Comparison of ENCODE assay signal across 9 cellular contexts in genomic region chr2:219059725-219060682, GRCh38. TPM values are rescaled to one million over a fixed set of nuclear protein-coding genes. Genes with fewer than 3 reads are reported as not detected.
DNase-seq lines count a peak whose midpoint lies in the region; ATAC-seq and TF ChIP-seq lines count a peak whose summit lies in the region.
"Had no signal": no experiment of that assay in that cellular context is flagged by ENCODE, and none has a peak within 500 bp of the region (broad histone marks: within the 10 kb centered on the region; RNA-seq: fewer than 3 reads in every experiment).

No MANE protein-coding gene starts in this region.

- no peak for ATAC-seq in HG03175 (IDR thresholded peaks at IDR 0.05; ENCODE audit: unreplicated experiment)

- H4K20me1 ChIP-seq in osteoblast (ENCODE audit: insufficient read depth, low read length) = no peaks in the 10 kb centered on the region

- H3K79me2 ChIP-seq in osteoblast (ENCODE audit: insufficient read depth, low read length) = no peaks in the 10 kb centered on the region

- peaks cover 75% of the 10 kb centered on the region for H3K27me3 ChIP-seq in osteoblast (ENCODE audit: insufficient read depth, low read length)

- TF ChIP-seq CTCF in coronary artery (IDR thresholded peaks at IDR 0.05) (no peak), osteoblast (IDR thresholded peaks at IDR 0.05; ENCODE audit: extremely low read depth, low read depth, low read length) (no peak)

- DNase-seq in COR-L47 (lab: John Stamatoyannopoulos, UW) = peak; percentile 10
- peak; percentile 37 for DNase-seq in HuH-7 (ENCODE audit: low spot score)
- no peak for DNase-seq in coronary artery (ENCODE audit: low spot score)
- DNase-seq in osteoblast (ENCODE audit: insufficient read length, low spot score, missing footprints) = peak; percentile 89
- no peak for DNase-seq in EL
- no peak for DNase-seq in NCI-H2081 (lab: John Stamatoyannopoulos, UW)
- DNase-seq in NOMO-1 treated with dmso at 0.1 percent for 144 hours (lab: John Stamatoyannopoulos, UW; ENCODE audit: unreplicated experiment) = no peak
- DNase-seq: stimulated activated CD4-positive, alpha-beta T cell treated with anti-CD3 and anti-CD28 coated beads, Interleukin-4, amount 100 ng/mL, for 24 hours had no signal

- H3K27ac ChIP-seq in coronary artery (no peak overlapping the region), osteoblast (ENCODE audit: low read depth, low read length) (no peak overlapping the region)

- H3K9me3 ChIP-seq in osteoblast (ENCODE audit: low read depth, low read length) = no peaks in the 10 kb centered on the region

- no peaks in the 10 kb centered on the region for H3K4me1 ChIP-seq in osteoblast (ENCODE audit: insufficient read depth, low read length)

- H2AFZ ChIP-seq in osteoblast (ENCODE audit: low read length) = no peak overlapping the region

- H3K36me3 ChIP-seq in osteoblast (ENCODE audit: insufficient read depth, low read length) = no peaks in the 10 kb centered on the region

- H3K4me2 ChIP-seq in osteoblast (ENCODE audit: insufficient read depth, low read length) = no peak overlapping the region

- peak overlapping the region; percentile 64 for H3K4me3 ChIP-seq in coronary artery
- no peak overlapping the region for H3K4me3 ChIP-seq in osteoblast (ENCODE audit: insufficient read depth, low read length)

RNA-seq across cellular contexts. Expression of gene IHH, which starts 0.7 kb away (rescaled TPM):
- total RNA-seq in osteoblast = under 0.01 and 0.29 TPM in 2 replicates

RNA-seq across cellular contexts. Expression of gene CFAP65, which starts 18.7 kb away (rescaled TPM):
- not detected in 2 replicates for total RNA-seq in osteoblast

Comparison
In these comparisons a context has a peak if more than half of its experiments do, and no peak if none do; other contexts are left out.
1. DNase-seq: peak in COR-L47 (single experiment), HuH-7 (single experiment) and osteoblast (single experiment); none in coronary artery (single experiment), EL (single experiment), NCI-H2081 (0 of 2) and NOMO-1 treated with dmso at 0.1 percent for 144 hours (single experiment).